In the genomic region with DNA sequence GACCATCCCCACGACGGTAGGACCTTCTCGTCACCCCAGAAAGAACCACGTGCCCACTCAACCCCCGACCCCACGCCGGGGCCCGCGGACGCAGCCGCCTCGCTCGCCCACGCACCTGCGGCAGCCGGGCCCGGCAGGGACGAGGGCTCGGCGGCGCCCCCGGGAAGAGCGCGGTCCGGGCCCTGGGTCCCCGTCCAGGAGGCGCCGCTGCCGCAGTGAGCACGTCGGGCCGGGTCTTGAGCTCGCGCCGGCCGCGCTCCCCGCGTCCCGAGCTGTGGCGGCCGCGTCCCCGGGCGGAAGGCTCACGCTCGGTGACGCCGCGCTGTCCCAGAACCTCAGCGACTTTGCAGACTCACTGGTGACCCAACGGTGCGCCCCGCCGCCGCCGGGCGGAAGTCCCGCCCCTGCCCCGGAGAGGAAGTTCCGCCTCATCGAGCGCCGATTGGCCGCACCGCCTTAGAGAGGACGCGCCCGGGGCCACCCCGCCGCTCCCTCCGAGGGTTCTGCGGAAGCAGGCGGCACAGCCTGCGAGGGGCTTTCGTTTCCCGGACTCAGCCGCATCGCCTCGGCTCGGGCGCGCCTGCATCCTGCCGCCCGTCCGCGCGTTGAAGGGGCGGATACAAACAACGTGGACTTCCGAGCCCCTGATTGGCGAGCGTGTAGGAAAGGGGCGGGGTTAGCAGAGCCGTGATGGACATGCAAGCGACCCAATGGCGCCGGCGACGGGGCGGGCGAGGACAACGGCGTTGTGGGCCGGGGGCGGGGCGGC, we compare ENCODE assay signal across 8 cellular contexts. TPM values are rescaled to one million over a fixed set of nuclear protein-coding genes. Genes with fewer than 3 reads are reported as not detected.
DNase-seq lines count a peak whose midpoint lies in the region; ATAC-seq, FAIRE-seq and TF ChIP-seq lines count a peak whose summit lies in the region.

No MANE protein-coding gene starts in this region.

- FAIRE-seq in small intestine (lab: Jason Lieb, UNC) = no peak

- WGBS in small intestine, 3 donors = 1% methylated on average over 71 to 107 of the region's 107 CpGs

- H3K9me3 ChIP-seq in WERI-Rb-1 (ENCODE audit: severe bottlenecking) (no peaks in the 10 kb centered on the region), breast epithelium (no peaks in the 10 kb centered on the region), small intestine (ENCODE audit: control insufficient read depth, low read depth) (no peaks in the 10 kb centered on the region)

- peaks cover 16% of the 10 kb centered on the region for H3K36me3 ChIP-seq in WERI-Rb-1
- H3K36me3 ChIP-seq in breast epithelium = no peaks in the 10 kb centered on the region
- H3K36me3 ChIP-seq in small intestine (ENCODE audit: control insufficient read depth in 2 of 2, insufficient read depth in 2 of 2, low read length in 2 of 2) = no peaks in the 10 kb centered on the region

- H3K27me3 ChIP-seq in WERI-Rb-1 (ENCODE audit: insufficient read depth, low read depth, severe bottlenecking) = no peaks in the 10 kb centered on the region
- no peaks in the 10 kb centered on the region for H3K27me3 ChIP-seq in breast epithelium
- no peaks in the 10 kb centered on the region for H3K27me3 ChIP-seq in small intestine (ENCODE audit: control insufficient read depth in 2 of 2, insufficient read depth in 2 of 2, low read length in 2 of 2)

- TF ChIP-seq CTCF in AG04449 (IDR thresholded peaks at IDR 0.05; ENCODE audit: insufficient read depth, low read length, missing control alignments) (no peak), WERI-Rb-1 (IDR thresholded peaks at IDR 0.05; ENCODE audit: low read depth, low read length) (no peak), breast epithelium (IDR thresholded peaks at IDR 0.05) (no peak)

- H3K27ac ChIP-seq in WERI-Rb-1 (peak overlapping the region; percentile 98), breast epithelium (peak overlapping the region; percentile 97), small intestine (ENCODE audit: low read depth in 1 of 2, low read length in 1 of 2) (peak overlapping the region; percentile 98 to 99)

- POLR2A ChIA-PET in AG04449 (lab: Yijun Ruan, JAX) = interaction anchor here (0.6 to 1.0 kb wide), 4 partner anchors 10 to 86 kb away, joined by 3 read pairs; no protein-coding TSS in a partner anchor

- ATAC-seq in GM18873 (IDR thresholded peaks at IDR 0.05; ENCODE audit: low FRiP score, unreplicated experiment) (peak; percentile 78), HG03108 (IDR thresholded peaks at IDR 0.05; ENCODE audit: unreplicated experiment) (peak; percentile 69)

- CTCF ChIA-PET in AG04449 (lab: Yijun Ruan, JAX) = interaction anchor here (0.9 kb wide), 1 partner anchor 71 kb away, joined by 3 read pairs; no protein-coding TSS in a partner anchor

- H3K4me3 ChIP-seq in AG04449 (ENCODE audit: low read depth, low read length) (peak overlapping the region; percentile 80), WERI-Rb-1 (ENCODE audit: low read depth, low read length) (peak overlapping the region; percentile 62), breast epithelium (peak overlapping the region; percentile 69 to 83 (median 82)), small intestine (ENCODE audit: low read depth in 1 of 2, low read length in 2 of 2) (peak overlapping the region; percentile 54 to 89)

- intact Hi-C loops in breast epithelium (cut with DNase I; ENCODE audit: low total_unique reads) = no loop called here

- DNase-seq in AG04449 (ENCODE audit: low read depth, low spot score) (peak; percentile 77), NCI-H2196 (lab: John Stamatoyannopoulos, UW; ENCODE audit: unreplicated experiment) (peak; percentile 94), WERI-Rb-1 (peak; percentile 96), breast epithelium (ENCODE audit: low spot score in 2 of 2) (peak; percentile 97 to 98), iPS-NIHi7 (ENCODE audit: extremely low spot score) (peak; percentile 88), small intestine (peak; percentile 96)

- H3K4me1 ChIP-seq in breast epithelium (peaks cover 9 to 34% of the 10 kb centered on the region in 2 donors), small intestine (ENCODE audit: control insufficient read depth in 2 of 2, insufficient read depth in 1 of 2, low read depth in 1 of 2, low read length in 1 of 2) (peaks cover 4 to 13% of the 10 kb centered on the region in 2 donors)

- peak; percentile 44 for TF ChIP-seq POLR2A in breast epithelium (IDR thresholded peaks at IDR 0.05)

RNA-seq across cellular contexts. Expression of gene RAB40C, which starts 0.8 kb away (rescaled TPM):
- 10 to 100 TPM; 17.6 to 29.1 (median 20.6) TPM for total RNA-seq in breast epithelium
- 10 to 100 TPM; 28.9 to 49.0 (median 39.7) TPM for polyA plus RNA-seq in small intestine

RNA-seq across cellular contexts. Expression of gene PIGQ, which starts 19.3 kb away (rescaled TPM):
- 10 to 100 TPM; 22.2 to 36.1 (median 31.9) TPM for total RNA-seq in breast epithelium
- polyA plus RNA-seq in small intestine = 10 to 100 TPM; 26.8 to 43.5 (median 29.2) TPM

RNA-seq across cellular contexts. Expression of gene NHLRC4, which starts 22.3 kb away (rescaled TPM):
- total RNA-seq in breast epithelium = 1 to 10 TPM in 1 of 3 donors, under 1 TPM in 2; 0.32 to 1.9 (median 0.66) TPM
- polyA plus RNA-seq in small intestine = under 1 TPM in 2 of 3 donors, not detected in 1; 0.45 to 0.79 TPM

RNA-seq across cellular contexts. Expression of gene PRR35, which starts 28.9 kb away (rescaled TPM):
- total RNA-seq in breast epithelium = not detected
- not detected for polyA plus RNA-seq in small intestine

RNA-seq across cellular contexts. Expression of gene WFIKKN1, which starts 41.7 kb away (rescaled TPM):
- under 1 TPM in 2 of 3 donors, not detected in 1; 0.66 to 0.73 TPM for total RNA-seq in breast epithelium
- polyA plus RNA-seq in small intestine = 1 to 10 TPM in 2 of 3 donors, under 1 TPM in 1; 0.60 to 7.6 (median 5.7) TPM

Comparison
In these comparisons a context has a peak if more than half of its experiments do, and no peak if none do; other contexts are left out.
1. Peak in every context shown above with its lines: DNase-seq, ATAC-seq, H3K4me3 ChIP-seq and H3K27ac ChIP-seq.